In genomic region chr19:11450570-11451326, GRCh38 we compare ENCODE assay signal across 3 cellular contexts.
TF ChIP-seq lines count a peak whose summit lies in the region.

No MANE protein-coding gene starts in this region.

TF ChIP-seq in SK-N-SH, 30 proteins besides CTCF, POLR2A, EP300 and RAD21:
- TF ChIP-seq IRF3 (IDR thresholded peaks at IDR 0.05; ENCODE audit: low read depth, low read length) (no peak), GABPA (IDR thresholded peaks at IDR 0.05; ENCODE audit: low read depth) (no peak), GATA2 (CRISPR knock-in tag; IDR thresholded peaks at IDR 0.05) (no peak), PBX3 (IDR thresholded peaks at IDR 0.05) (no peak), POLR2AphosphoS5 (IDR thresholded peaks at IDR 0.05; ENCODE audit: low read depth, low read length) (peak; percentile 41; the same call in 1 of the 2 replicates), EZH2phosphoT487 (IDR thresholded peaks at IDR 0.05; ENCODE audit: borderline replicate concordance, low read depth) (no peak)

TF ChIP-seq in SK-N-SH treated with all-trans-retinoic acid at 6 μM for 48 hours, 23 proteins besides CTCF, POLR2A, EP300 and RAD21:
- no peak for TF ChIP-seq ZNF8 (CRISPR knock-in tag; IDR thresholded peaks at IDR 0.05)
- no peak for TF ChIP-seq GLIS3 (CRISPR knock-in tag; IDR thresholded peaks at IDR 0.05)
- no peak for TF ChIP-seq ZNF565 (CRISPR knock-in tag; conservative IDR thresholded peaks at IDR 0.05; ENCODE audit: low read depth)
- TF ChIP-seq CREB5 (CRISPR knock-in tag; IDR thresholded peaks at IDR 0.05; ENCODE audit: low read depth): no peak
- no peak for TF ChIP-seq SNAI2 (CRISPR knock-in tag; IDR thresholded peaks at IDR 0.05)
- TF ChIP-seq PATZ1 (CRISPR knock-in tag; IDR thresholded peaks at IDR 0.05; ENCODE audit: borderline replicate concordance): no peak
- TF ChIP-seq BACH2 (CRISPR knock-in tag; IDR thresholded peaks at IDR 0.05; ENCODE audit: borderline replicate concordance): no peak
- TF ChIP-seq RARB (CRISPR knock-in tag; IDR thresholded peaks at IDR 0.05): no peak
- TF ChIP-seq ISL1 (CRISPR knock-in tag; IDR thresholded peaks at IDR 0.05): no peak
- TF ChIP-seq CSRNP3 (CRISPR knock-in tag; IDR thresholded peaks at IDR 0.05): no peak
- no peak for TF ChIP-seq TOX (CRISPR knock-in tag; IDR thresholded peaks at IDR 0.05; ENCODE audit: borderline replicate concordance)
- no peak for TF ChIP-seq ESRRG (CRISPR knock-in tag; IDR thresholded peaks at IDR 0.05)
- no peak for TF ChIP-seq ARNTL (CRISPR knock-in tag; IDR thresholded peaks at IDR 0.05; ENCODE audit: borderline replicate concordance, low read depth)

TF ChIP-seq in H1, 55 proteins besides CTCF, POLR2A, EP300 and RAD21:
- TF ChIP-seq POLR2AphosphoS5 (IDR thresholded peaks at IDR 0.05; ENCODE audit: low read depth, low read length): 0 out of 2 replicates have a peak, but pooled peaks have one; percentile 12
- TF ChIP-seq SP1 (IDR thresholded peaks at IDR 0.05; ENCODE audit: low read depth, low read length): no peak
TF ChIP-seq in H1: peak in this region for 1.
